11 cellular contexts compared by ENCODE assay signal in genomic region chr12:15699886-15700285, GRCh38.
DNase-seq lines count a peak whose midpoint lies in the region; ATAC-seq, FAIRE-seq and TF ChIP-seq lines count a peak whose summit lies in the region.
"Had no signal": no experiment of that assay in that cellular context is flagged by ENCODE, and none has a peak within 500 bp of the region (broad histone marks: within the 10 kb centered on the region; RNA-seq: fewer than 3 reads in every experiment).

No MANE protein-coding gene starts in this region.

- TF ChIP-seq CTCF in RWPE2 (IDR thresholded peaks at IDR 0.05; ENCODE audit: poor library complexity, severe bottlenecking) (no peak), endothelial cell of umbilical vein (IDR thresholded peaks at IDR 0.05; ENCODE audit: extremely low read depth in 1 of 2, insufficient read depth in 1 of 2, low read depth in 1 of 2, low read length in 2 of 2) (no peak), smooth muscle cell (IDR thresholded peaks at IDR 0.05; ENCODE audit: borderline replicate concordance, insufficient read depth, poor library complexity, severe bottlenecking) (no peak), WERI-Rb-1 (IDR thresholded peaks at IDR 0.05; ENCODE audit: low read depth, low read length) (no peak)

- ATAC-seq in RWPE2 (ENCODE audit: low read depth): no peak

- H3K9ac ChIP-seq in GM23248: 0 out of 2 replicates have a peak overlapping the region, but pooled peaks have one; percentile 12
- H3K9ac ChIP-seq in endothelial cell of umbilical vein (replicated peaks; ENCODE audit: extremely low read depth, insufficient read depth, low read length): peak overlapping the region; percentile 25
- peak overlapping the region; percentile 13 for H3K9ac ChIP-seq in smooth muscle cell (ENCODE audit: low read depth)

- no peaks in the 10 kb centered on the region for H3K9me1 ChIP-seq in endothelial cell of umbilical vein (replicated peaks; ENCODE audit: control insufficient read depth, extremely low read depth, insufficient read depth, low read length)

- H4K20me1 ChIP-seq in GM23248 (ENCODE audit: insufficient read depth) (no peaks in the 10 kb centered on the region), endothelial cell of umbilical vein (replicated peaks; ENCODE audit: control insufficient read depth, extremely low read depth, insufficient read depth, low read length) (no peaks in the 10 kb centered on the region), smooth muscle cell (ENCODE audit: low read depth) (no peaks in the 10 kb centered on the region)

- 89 to 94% methylated on average over 8 of the region's 8 CpGs for WGBS in GM23248 (ENCODE audit: low coverage in 1 of 2, low lambda C conversion rate in 2 of 2, missing lambda C conversion rate in 2 of 2), 2 experiments
- WGBS in smooth muscle cell (ENCODE audit: low lambda C conversion rate): 94% methylated on average over 8 of the region's 8 CpGs

- no peaks in the 10 kb centered on the region for H3K9me2 ChIP-seq in GM23248 (ENCODE audit: insufficient read depth)

- dilution Hi-C loops in endothelial cell of umbilical vein (cut with MboI; ENCODE audit: extremely low pct_ligation_motif_present, low sequenced_read_pairs): no loop called here

- no peak for DNase-seq in GM23248
- DNase-seq in RWPE2 (ENCODE audit: low spot score): no peak
- peak; percentile 15 for DNase-seq in endothelial cell of umbilical vein (ENCODE audit: low read depth, low spot score)
- DNase-seq in smooth muscle cell (lab: John Stamatoyannopoulos, UW; ENCODE audit: unreplicated experiment): no peak
- DNase-seq in DMS153 (lab: John Stamatoyannopoulos, UW): no peak
- no peak for DNase-seq in activated effector memory CD4-positive, alpha-beta T cell treated with anti-CD3 and anti-CD28 coated beads, Interleukin-2, amount 50 U/mL, for 16 hours
- no peak for DNase-seq in WERI-Rb-1
- DNase-seq: activated CD4-positive, alpha-beta T cell treated with anti-CD3 and anti-CD28 coated beads, Interleukin-2, amount 50 U/mL, for 4 hours; body of pancreas; DMS 273 treated with DMSO at 0.1 percent for 48 hours; NCI-H1930 had no signal

- CTCF ChIA-PET in endothelial cell of umbilical vein (lab: Charles Lee): interaction anchor here (1.0 kb wide), 1 partner anchor 110 kb away, joined by 3 read pairs; no protein-coding TSS in a partner anchor

- BruUV-seq in endothelial cell of umbilical vein (replicated peaks; lab: Mats Ljungman, UMichigan): no TSS peak

- H3K27me3 ChIP-seq in GM23248 (replicated peaks; ENCODE audit: insufficient read depth): no peaks in the 10 kb centered on the region
- H3K27me3 ChIP-seq in RWPE2 (ENCODE audit: insufficient read depth, poor library complexity, severe bottlenecking): no peaks in the 10 kb centered on the region
- no peaks in the 10 kb centered on the region for H3K27me3 ChIP-seq in endothelial cell of umbilical vein (ENCODE audit: control insufficient read depth in 2 of 2, insufficient read depth in 2 of 2, low read length in 2 of 2)
- no peaks in the 10 kb centered on the region for H3K27me3 ChIP-seq in smooth muscle cell (ENCODE audit: low read depth)
- no peaks in the 10 kb centered on the region for H3K27me3 ChIP-seq in WERI-Rb-1 (ENCODE audit: insufficient read depth, low read depth, severe bottlenecking)
- H3K27me3 ChIP-seq: body of pancreas had no signal

- H3K4me3 ChIP-seq in GM23248 (peak overlapping the region; percentile 29; the same call in 1 of the 2 replicates), RWPE2 (ENCODE audit: severe bottlenecking) (no peak overlapping the region), endothelial cell of umbilical vein (replicated peaks in 1 of 3; ENCODE audit: insufficient read depth in 1 of 3, low read depth in 1 of 3, low read length in 3 of 3) (no peak overlapping the region), smooth muscle cell (no peak overlapping the region), WERI-Rb-1 (ENCODE audit: low read depth, low read length) (no peak overlapping the region)
- H3K4me3 ChIP-seq: body of pancreas had no signal

- H3K79me2 ChIP-seq in GM23248 (ENCODE audit: insufficient read depth) (peaks cover 83% of the 10 kb centered on the region), endothelial cell of umbilical vein (ENCODE audit: control insufficient read depth, insufficient read depth, low read length) (no peaks in the 10 kb centered on the region), smooth muscle cell (ENCODE audit: low read depth) (peaks cover 46% of the 10 kb centered on the region)

- H3K4me1 ChIP-seq in GM23248 (ENCODE audit: insufficient read depth): peaks cover 56% of the 10 kb centered on the region
- peaks cover 26% of the 10 kb centered on the region for H3K4me1 ChIP-seq in RWPE2 (ENCODE audit: insufficient read depth, poor library complexity, severe bottlenecking)
- peaks cover 36% of the 10 kb centered on the region for H3K4me1 ChIP-seq in endothelial cell of umbilical vein (ENCODE audit: control insufficient read depth, extremely low read depth, insufficient read depth, low read length)
- H3K4me1 ChIP-seq in smooth muscle cell (ENCODE audit: low read depth): peaks cover 24% of the 10 kb centered on the region

- intact Hi-C loops in endothelial cell of umbilical vein (cut with micrococcal nuclease): loop anchor here (1.0 to 5.0 kb wide), 8 partner anchors 29 to 182 kb away; partner anchors contain the start of genes EPS8 and STRAP

- in situ Hi-C loops in GM23248 (cut with MboI): no loop called here

- POLR2A ChIA-PET in endothelial cell of umbilical vein (lab: Charles Lee): interaction anchor here (0.7 kb wide), 1 partner anchor 27 kb away, joined by 3 read pairs; no protein-coding TSS in a partner anchor

- H3K9me3 ChIP-seq in GM23248 (ENCODE audit: low read depth) (no peaks in the 10 kb centered on the region), RWPE2 (ENCODE audit: severe bottlenecking) (no peaks in the 10 kb centered on the region), endothelial cell of umbilical vein (replicated peaks; ENCODE audit: control insufficient read depth, insufficient read depth, low read length) (no peaks in the 10 kb centered on the region), smooth muscle cell (replicated peaks; ENCODE audit: low read depth) (no peaks in the 10 kb centered on the region), WERI-Rb-1 (ENCODE audit: severe bottlenecking) (no peaks in the 10 kb centered on the region)
- H3K9me3 ChIP-seq: body of pancreas had no signal

- H3K27ac ChIP-seq in GM23248 (peak overlapping the region; percentile 72), RWPE2 (ENCODE audit: poor library complexity, severe bottlenecking) (peak overlapping the region; percentile 71), endothelial cell of umbilical vein (ENCODE audit: insufficient read depth, low read depth, low read length) (peak overlapping the region; percentile 90), smooth muscle cell (ENCODE audit: low read depth) (peak overlapping the region; percentile 92), WERI-Rb-1 (no peak overlapping the region)

- H3K4me2 ChIP-seq in GM23248 (ENCODE audit: unreplicated experiment): peak overlapping the region; percentile 82
- H3K4me2 ChIP-seq in endothelial cell of umbilical vein (ENCODE audit: insufficient read depth, low read length): peak overlapping the region; percentile 96
- peak overlapping the region; percentile 74 for H3K4me2 ChIP-seq in smooth muscle cell

- no peaks in the 10 kb centered on the region for H3K36me3 ChIP-seq in GM23248 (ENCODE audit: low read depth)
- H3K36me3 ChIP-seq in RWPE2 (ENCODE audit: low read depth): no peaks in the 10 kb centered on the region
- H3K36me3 ChIP-seq in endothelial cell of umbilical vein (ENCODE audit: control insufficient read depth in 2 of 2, extremely low read depth in 1 of 2, insufficient read depth in 2 of 2, low read length in 2 of 2): no peaks in the 10 kb centered on the region
- no peaks in the 10 kb centered on the region for H3K36me3 ChIP-seq in smooth muscle cell (ENCODE audit: low read depth)
- no peaks in the 10 kb centered on the region for H3K36me3 ChIP-seq in WERI-Rb-1

- peak; percentile 24 for FAIRE-seq in endothelial cell of umbilical vein (lab: Jason Lieb, UNC)

- H3F3A ChIP-seq in GM23248 (ENCODE audit: insufficient read depth) (peaks cover 49% of the 10 kb centered on the region), smooth muscle cell (ENCODE audit: low read depth) (peaks cover 38% of the 10 kb centered on the region)

- no peak overlapping the region for H2AFZ ChIP-seq in GM23248
- H2AFZ ChIP-seq in endothelial cell of umbilical vein (ENCODE audit: low read depth, low read length): no peak overlapping the region
- H2AFZ ChIP-seq in smooth muscle cell (ENCODE audit: low read depth): no peak overlapping the region

- TF ChIP-seq POLR2A in endothelial cell of umbilical vein (IDR thresholded peaks at IDR 0.05; ENCODE audit: low read depth, low read length): no peak

TF ChIP-seq in endothelial cell of umbilical vein, 7 proteins besides CTCF, POLR2A, EP300 and RAD21:
- TF ChIP-seq JUN (IDR thresholded peaks at IDR 0.05; ENCODE audit: borderline replicate concordance, insufficient read depth, insufficient read length, low read depth) (no peak), MAX (IDR thresholded peaks at IDR 0.05; ENCODE audit: insufficient read depth, insufficient read length) (no peak), FOS (IDR thresholded peaks at IDR 0.05; ENCODE audit: borderline replicate concordance, insufficient read depth, low read length) (no peak), POLR2AphosphoS5 (IDR thresholded peaks at IDR 0.05; ENCODE audit: insufficient read depth, low read depth, low read length) (no peak), GATA2 (IDR thresholded peaks at IDR 0.05; ENCODE audit: insufficient read depth, insufficient read length, low read depth, low read length) (no peak), MYC (IDR thresholded peaks at IDR 0.05; ENCODE audit: low read depth, low read length) (no peak)
TF ChIP-seq in endothelial cell of umbilical vein: peak in this region for 0.
